ENCODE assay signal across 1 cellular context in genomic region chr22:36387664-36387913, GRCh38.
TF ChIP-seq lines count a peak whose summit lies in the region.

No MANE protein-coding gene starts in this region.

TF ChIP-seq in GM23338, 12 proteins besides CTCF, POLR2A, EP300 and RAD21 (continued from another document):
- TF ChIP-seq ETS1 (IDR thresholded peaks at IDR 0.05) = no peak
- no peak for TF ChIP-seq ZNF114 (CRISPR knock-in tag; IDR thresholded peaks at IDR 0.05)
- no peak for TF ChIP-seq STAT1 (IDR thresholded peaks at IDR 0.05; ENCODE audit: unreplicated experiment)
- no peak for TF ChIP-seq ZNF462 (CRISPR knock-in tag; IDR thresholded peaks at IDR 0.05)
